In genomic region chr7:76020031-76020714, GRCh38 we compare ENCODE assay signal across 1 cellular context.
TF ChIP-seq lines count a peak whose summit lies in the region.

No MANE protein-coding gene starts in this region.

TF ChIP-seq in H1, 55 proteins besides CTCF, POLR2A, EP300 and RAD21:
- no peak for TF ChIP-seq CREB1 (IDR thresholded peaks at IDR 0.05)
- no peak for TF ChIP-seq POLR2AphosphoS5 (IDR thresholded peaks at IDR 0.05; ENCODE audit: low read depth, low read length)
- 0 out of 4 replicates have a peak, but pooled peaks of 1 of the 2 experiments have one; percentile 28 for TF ChIP-seq SIN3A (conservative IDR thresholded peaks at IDR 0.05 in 1 of 2, IDR thresholded peaks at IDR 0.05 in 1 of 2; ENCODE audit: low read depth in 1 of 2, low read length in 2 of 2)
- peak; percentile 34; the same call in 1 of the 2 replicates for TF ChIP-seq TEAD4 (IDR thresholded peaks at IDR 0.05; ENCODE audit: low read depth, low read length)
- no peak for TF ChIP-seq TBP (IDR thresholded peaks at IDR 0.05; ENCODE audit: low read depth, low read length)
- TF ChIP-seq EGR1 (IDR thresholded peaks at IDR 0.05; ENCODE audit: borderline replicate concordance, low read depth, low read length) = no peak
TF ChIP-seq in H1: peak in this region for 2.
